8 cellular contexts compared by ENCODE assay signal in genomic region chr16:50246299-50247122, GRCh38. TPM values are rescaled to one million over a fixed set of nuclear protein-coding genes. Genes with fewer than 3 reads are reported as not detected.
DNase-seq lines count a peak whose midpoint lies in the region; ATAC-seq lines count a peak whose summit lies in the region.

No MANE protein-coding gene starts in this region.

- H3K27me3 ChIP-seq in iPS-20b (ENCODE audit: insufficient read depth, low read length) = peaks cover 33% of the 10 kb centered on the region

- H3K4me1 ChIP-seq in iPS-20b (ENCODE audit: insufficient read depth, low read length) = peaks cover 3% of the 10 kb centered on the region; the same call in 1 of the 2 replicates

- no peak for DNase-seq in activated naive CD4-positive, alpha-beta T cell treated with anti-CD3 and anti-CD28 coated beads for 36 hours
- no peak for DNase-seq in activated naive CD4-positive, alpha-beta T cell treated with Interleukin-2 at 50 U/mL for 16 hours
- DNase-seq in HK-2 (ENCODE audit: unreplicated experiment) = peak; percentile 32
- DNase-seq in activated naive CD8-positive, alpha-beta T cell treated with anti-CD3 and anti-CD28 coated beads, Interleukin-2, amount 50 U/mL, for 24 hours = no peak
- peak in 1 of 2 donors; percentile 67 for DNase-seq in stimulated activated effector memory CD8-positive, alpha-beta T cell treated with anti-CD3 and anti-CD28 coated beads, Interleukin-12 subunit alpha, Interleukin-12 subunit beta, amount 100 ng/mL, for 72 hours (ENCODE audit: low spot score in 2 of 2)
- DNase-seq in mucosa of gallbladder (ENCODE audit: low spot score) = no peak

- no peak overlapping the region for H3K27ac ChIP-seq in iPS-20b (ENCODE audit: low read length)

- H3K4me3 Mint-ChIP-seq in activated naive CD4-positive, alpha-beta T cell treated with anti-CD3 and anti-CD28 coated beads for 36 hours = peak overlapping the region; percentile 67
- H3K4me3 Mint-ChIP-seq in activated naive CD8-positive, alpha-beta T cell treated with anti-CD3 and anti-CD28 coated beads, Interleukin-2, amount 50 U/mL, for 24 hours = peak overlapping the region; percentile 59
- peak overlapping the region; percentile 81 for H3K4me3 Mint-ChIP-seq in stimulated activated effector memory CD8-positive, alpha-beta T cell treated with anti-CD3 and anti-CD28 coated beads, Interleukin-12 subunit alpha, Interleukin-12 subunit beta, amount 100 ng/mL, for 72 hours

- H3K27me3 Mint-ChIP-seq in activated naive CD4-positive, alpha-beta T cell treated with anti-CD3 and anti-CD28 coated beads for 36 hours (ENCODE audit: low read depth) = no peaks in the 10 kb centered on the region
- peaks cover 5% of the 10 kb centered on the region for H3K27me3 Mint-ChIP-seq in activated naive CD8-positive, alpha-beta T cell treated with anti-CD3 and anti-CD28 coated beads, Interleukin-2, amount 50 U/mL, for 24 hours

- CTCF ChIA-PET in activated naive CD4-positive, alpha-beta T cell treated with anti-CD3 and anti-CD28 coated beads for 36 hours (lab: Charles Lee) = interaction anchor here (0.7 to 1.6 kb wide), 3 partner anchors 114 to 565 kb away, joined by 3 to 7 read pairs (median 3); no protein-coding TSS in a partner anchor

- H3K27ac Mint-ChIP-seq in activated naive CD4-positive, alpha-beta T cell treated with anti-CD3 and anti-CD28 coated beads for 36 hours = no peak overlapping the region
- H3K27ac Mint-ChIP-seq in activated naive CD8-positive, alpha-beta T cell treated with anti-CD3 and anti-CD28 coated beads, Interleukin-2, amount 50 U/mL, for 24 hours = peak overlapping the region; percentile 35
- H3K27ac Mint-ChIP-seq in stimulated activated effector memory CD8-positive, alpha-beta T cell treated with anti-CD3 and anti-CD28 coated beads, Interleukin-12 subunit alpha, Interleukin-12 subunit beta, amount 100 ng/mL, for 72 hours = no peak overlapping the region

- no peak overlapping the region for H3K9ac ChIP-seq in iPS-20b (ENCODE audit: low read depth, low read length)

- no peaks in the 10 kb centered on the region for H3K9me3 ChIP-seq in iPS-20b (ENCODE audit: insufficient read depth, low read depth, low read length)

- peak overlapping the region; percentile 62 for H3K4me3 ChIP-seq in iPS-20b (ENCODE audit: low read length)

- peak; percentile 5 for ATAC-seq in activated naive CD8-positive, alpha-beta T cell treated with anti-CD3 and anti-CD28 coated beads, Interleukin-2, amount 50 U/mL, for 24 hours
- peak; percentile 1 for ATAC-seq in stimulated activated effector memory CD8-positive, alpha-beta T cell treated with anti-CD3 and anti-CD28 coated beads, Interleukin-12 subunit alpha, Interleukin-12 subunit beta, amount 100 ng/mL, for 72 hours
- no peak for ATAC-seq in HG03097 (IDR thresholded peaks at IDR 0.05; ENCODE audit: low FRiP score, unreplicated experiment)

- H3K4me1 Mint-ChIP-seq in activated naive CD4-positive, alpha-beta T cell treated with anti-CD3 and anti-CD28 coated beads for 36 hours (ENCODE audit: low read depth) = peaks cover 10% of the 10 kb centered on the region
- peaks cover 10% of the 10 kb centered on the region for H3K4me1 Mint-ChIP-seq in activated naive CD8-positive, alpha-beta T cell treated with anti-CD3 and anti-CD28 coated beads, Interleukin-2, amount 50 U/mL, for 24 hours
- H3K4me1 Mint-ChIP-seq in stimulated activated effector memory CD8-positive, alpha-beta T cell treated with anti-CD3 and anti-CD28 coated beads, Interleukin-12 subunit alpha, Interleukin-12 subunit beta, amount 100 ng/mL, for 72 hours = peaks cover 27% of the 10 kb centered on the region

- no peaks in the 10 kb centered on the region for H3K9me3 Mint-ChIP-seq in activated naive CD4-positive, alpha-beta T cell treated with anti-CD3 and anti-CD28 coated beads for 36 hours
- H3K9me3 Mint-ChIP-seq in activated naive CD8-positive, alpha-beta T cell treated with anti-CD3 and anti-CD28 coated beads, Interleukin-2, amount 50 U/mL, for 24 hours = no peaks in the 10 kb centered on the region
- H3K9me3 Mint-ChIP-seq in stimulated activated effector memory CD8-positive, alpha-beta T cell treated with anti-CD3 and anti-CD28 coated beads, Interleukin-12 subunit alpha, Interleukin-12 subunit beta, amount 100 ng/mL, for 72 hours = no peaks in the 10 kb centered on the region

- intact Hi-C loops in activated naive CD4-positive, alpha-beta T cell treated with anti-CD3 and anti-CD28 coated beads for 36 hours (cut with micrococcal nuclease) = no loop called here

- no peaks in the 10 kb centered on the region for H3K36me3 ChIP-seq in iPS-20b (ENCODE audit: insufficient read depth, low read depth, low read length)

- no peaks in the 10 kb centered on the region for H3K36me3 Mint-ChIP-seq in activated naive CD4-positive, alpha-beta T cell treated with anti-CD3 and anti-CD28 coated beads for 36 hours (ENCODE audit: low read depth)
- H3K36me3 Mint-ChIP-seq in activated naive CD8-positive, alpha-beta T cell treated with anti-CD3 and anti-CD28 coated beads, Interleukin-2, amount 50 U/mL, for 24 hours (ENCODE audit: low read depth) = no peaks in the 10 kb centered on the region
- H3K36me3 Mint-ChIP-seq in stimulated activated effector memory CD8-positive, alpha-beta T cell treated with anti-CD3 and anti-CD28 coated beads, Interleukin-12 subunit alpha, Interleukin-12 subunit beta, amount 100 ng/mL, for 72 hours = no peaks in the 10 kb centered on the region

RNA-seq across cellular contexts. Expression of gene ADCY7, which starts 19.8 kb away (rescaled TPM):
- total RNA-seq in activated naive CD4-positive, alpha-beta T cell treated with anti-CD3 and anti-CD28 coated beads for 36 hours = 10 to 100 TPM; 73.4 to 89.6 TPM
- 46.0 TPM for total RNA-seq in mucosa of gallbladder
